Comparison of ENCODE assay signal across 8 cellular contexts in genomic region chr16:2154533-2155090, GRCh38. TPM values are rescaled to one million over a fixed set of nuclear protein-coding genes. Genes with fewer than 3 reads are reported as not detected.
DNase-seq lines count a peak whose midpoint lies in the region; ATAC-seq and TF ChIP-seq lines count a peak whose summit lies in the region.

No MANE protein-coding gene starts in this region.

- intact Hi-C loops in activated CD4-positive, alpha-beta T cell treated with anti-CD3 and anti-CD28 coated beads, Interleukin-2, amount 10 ng/mL, durations not matched to agents 24 days and 14 days (cut with micrococcal nuclease) = loop anchor here (1.0 to 5.0 kb wide), 8 partner anchors 60 to 598 kb away; partner anchors contain the start of genes ATP6V0C, E4F1, ECI1 and NTHL1
- intact Hi-C loops in activated T-helper 1 cell treated with anti-CD3 and anti-CD28 coated beads, Interleukin-12 subunit alpha, Interleukin-12 subunit beta, Interleukin-2, Interleukin-4 antibody, amounts not matched to agents 30 ng/mL and 10 ng/mL and 1 ng/mL, durations not matched to agents 14 hours and 24 hours and 36 hours (cut with micrococcal nuclease) = loop anchor here (1.0 to 5.0 kb wide), 13 partner anchors 18 to 1517 kb away; partner anchors contain the start of genes CCNF, CRAMP1, E4F1 and ECI1
- intact Hi-C loops in stomach (cut with DNase I; ENCODE audit: low total_unique reads) = loop anchor here (5.0 kb wide), 1 partner anchor 132 kb away; no protein-coding TSS in a partner anchor

- TF ChIP-seq POLR2A in stomach (IDR thresholded peaks at IDR 0.05) = no peak

- H3K4me1 ChIP-seq in iPS-18a (ENCODE audit: control insufficient read depth, low read depth, low read length) (peaks cover 29% of the 10 kb centered on the region), stomach (peaks cover 77 to 92% (median 90%) of the 10 kb centered on the region in 4 donors)

- H3K9me3 ChIP-seq in iPS-18a (ENCODE audit: control insufficient read depth, low read depth, low read length) (no peaks in the 10 kb centered on the region), stomach (no peaks in the 10 kb centered on the region)

- WGBS in stomach, 5 donors = 2 to 3% (median 2%) methylated on average over 23 of the region's 23 CpGs

- H3K36me3 ChIP-seq in iPS-18a (ENCODE audit: control insufficient read depth, low read depth, low read length) (peaks cover 20% of the 10 kb centered on the region), stomach (peaks cover 8 to 13% (median 12%) of the 10 kb centered on the region in 4 donors)

- H3K27ac ChIP-seq in iPS-18a (ENCODE audit: low read length) (peak overlapping the region; percentile 83), stomach (peak overlapping the region; percentile 81 to 97 (median 84))

- peaks cover 2% of the 10 kb centered on the region for H3K27me3 Mint-ChIP-seq in activated CD4-positive, alpha-beta T cell treated with anti-CD3 and anti-CD28 coated beads, Interleukin-2, amount 10 ng/mL, durations not matched to agents 24 days and 14 days
- H3K27me3 Mint-ChIP-seq in activated T-helper 1 cell treated with anti-CD3 and anti-CD28 coated beads, Interleukin-12 subunit alpha, Interleukin-12 subunit beta, Interleukin-2, Interleukin-4 antibody, amounts not matched to agents 30 ng/mL and 10 ng/mL and 1 ng/mL, durations not matched to agents 14 hours and 24 hours and 36 hours (ENCODE audit: insufficient read depth) = no peaks in the 10 kb centered on the region

- H3K27ac Mint-ChIP-seq in activated CD4-positive, alpha-beta T cell treated with anti-CD3 and anti-CD28 coated beads, Interleukin-2, amount 10 ng/mL, durations not matched to agents 24 days and 14 days = peak overlapping the region; percentile 92
- peak overlapping the region; percentile 89 for H3K27ac Mint-ChIP-seq in activated T-helper 1 cell treated with anti-CD3 and anti-CD28 coated beads, Interleukin-12 subunit alpha, Interleukin-12 subunit beta, Interleukin-2, Interleukin-4 antibody, amounts not matched to agents 30 ng/mL and 10 ng/mL and 1 ng/mL, durations not matched to agents 14 hours and 24 hours and 36 hours

- H3K27me3 ChIP-seq in iPS-18a (ENCODE audit: control insufficient read depth, insufficient read depth, low read length) (no peaks in the 10 kb centered on the region), stomach (no peaks in the 10 kb centered on the region)

- H3K9ac ChIP-seq in iPS-18a (ENCODE audit: low read length) = peak overlapping the region; percentile 95

- peaks cover 32% of the 10 kb centered on the region for H3K4me1 Mint-ChIP-seq in activated CD4-positive, alpha-beta T cell treated with anti-CD3 and anti-CD28 coated beads, Interleukin-2, amount 10 ng/mL, durations not matched to agents 24 days and 14 days
- H3K4me1 Mint-ChIP-seq in activated T-helper 1 cell treated with anti-CD3 and anti-CD28 coated beads, Interleukin-12 subunit alpha, Interleukin-12 subunit beta, Interleukin-2, Interleukin-4 antibody, amounts not matched to agents 30 ng/mL and 10 ng/mL and 1 ng/mL, durations not matched to agents 14 hours and 24 hours and 36 hours (ENCODE audit: low read depth) = peaks cover 24% of the 10 kb centered on the region

- H3K9me3 Mint-ChIP-seq in activated CD4-positive, alpha-beta T cell treated with anti-CD3 and anti-CD28 coated beads, Interleukin-2, amount 10 ng/mL, durations not matched to agents 24 days and 14 days = no peaks in the 10 kb centered on the region
- H3K9me3 Mint-ChIP-seq in activated T-helper 1 cell treated with anti-CD3 and anti-CD28 coated beads, Interleukin-12 subunit alpha, Interleukin-12 subunit beta, Interleukin-2, Interleukin-4 antibody, amounts not matched to agents 30 ng/mL and 10 ng/mL and 1 ng/mL, durations not matched to agents 14 hours and 24 hours and 36 hours = no peaks in the 10 kb centered on the region

- H3K36me3 Mint-ChIP-seq in activated CD4-positive, alpha-beta T cell treated with anti-CD3 and anti-CD28 coated beads, Interleukin-2, amount 10 ng/mL, durations not matched to agents 24 days and 14 days (ENCODE audit: low read depth) = peaks cover 47% of the 10 kb centered on the region
- peaks cover 28% of the 10 kb centered on the region for H3K36me3 Mint-ChIP-seq in activated T-helper 1 cell treated with anti-CD3 and anti-CD28 coated beads, Interleukin-12 subunit alpha, Interleukin-12 subunit beta, Interleukin-2, Interleukin-4 antibody, amounts not matched to agents 30 ng/mL and 10 ng/mL and 1 ng/mL, durations not matched to agents 14 hours and 24 hours and 36 hours (ENCODE audit: low read depth)

- no peak for TF ChIP-seq EP300 in stomach (IDR thresholded peaks at IDR 0.05)

- no peak for TF ChIP-seq CTCF in stomach (IDR thresholded peaks at IDR 0.05)

- no peak for DNase-seq in activated CD4-positive, alpha-beta T cell treated with anti-CD3 and anti-CD28 coated beads, Interleukin-2, amount 10 ng/mL, durations not matched to agents 24 days and 14 days
- DNase-seq in activated CD4-positive, alpha-beta T cell treated with anti-CD3 and anti-CD28 coated beads for 1 hour = no peak
- no peak for DNase-seq in activated T-helper 1 cell treated with anti-CD3 and anti-CD28 coated beads, Interleukin-12 subunit alpha, Interleukin-12 subunit beta, Interleukin-2, Interleukin-4 antibody, amounts not matched to agents 30 ng/mL and 10 ng/mL and 1 ng/mL, durations not matched to agents 14 hours and 24 hours and 36 hours (ENCODE audit: low spot score)
- DNase-seq in stomach = no peak
- DNase-seq in hippocampal formation (lab: John Stamatoyannopoulos, UW) = no peak
- DNase-seq in iPS-NIHi7 (ENCODE audit: extremely low spot score) = no peak

- ATAC-seq in GM21825 (IDR thresholded peaks at IDR 0.05; ENCODE audit: unreplicated experiment) = no peak

- H3K4me3 ChIP-seq in iPS-18a (ENCODE audit: low read length) = peak overlapping the region; percentile 91
- H3K4me3 ChIP-seq in stomach = peak overlapping the region; percentile 65 to 90 (median 84)

- peak overlapping the region; percentile 92 for H3K4me3 Mint-ChIP-seq in activated CD4-positive, alpha-beta T cell treated with anti-CD3 and anti-CD28 coated beads, Interleukin-2, amount 10 ng/mL, durations not matched to agents 24 days and 14 days
- H3K4me3 Mint-ChIP-seq in activated T-helper 1 cell treated with anti-CD3 and anti-CD28 coated beads, Interleukin-12 subunit alpha, Interleukin-12 subunit beta, Interleukin-2, Interleukin-4 antibody, amounts not matched to agents 30 ng/mL and 10 ng/mL and 1 ng/mL, durations not matched to agents 14 hours and 24 hours and 36 hours = peak overlapping the region; percentile 87

RNA-seq across cellular contexts. Expression of gene TRAF7, which starts 1.0 kb away (rescaled TPM):
- total RNA-seq in activated CD4-positive, alpha-beta T cell treated with anti-CD3 and anti-CD28 coated beads, Interleukin-2, amount 10 ng/mL, durations not matched to agents 24 days and 14 days = 68.7 and 80.3 TPM in 2 replicates
- total RNA-seq in activated T-helper 1 cell treated with anti-CD3 and anti-CD28 coated beads, Interleukin-12 subunit alpha, Interleukin-12 subunit beta, Interleukin-2, Interleukin-4 antibody, amounts not matched to agents 30 ng/mL and 10 ng/mL and 1 ng/mL, durations not matched to agents 14 hours and 24 hours and 36 hours = 70.4 and 73.1 TPM in 2 replicates
- 100 to 1,000 TPM in 1 of 5 donors, 10 to 100 TPM in 4; 20.9 to 204 (median 58.9) TPM for total RNA-seq in stomach
- polyA plus RNA-seq in stomach = 10 to 100 TPM; 27.1 to 39.5 (median 37.3) TPM

RNA-seq across cellular contexts. Expression of gene RAB26, which starts 6.2 kb away (rescaled TPM):
- total RNA-seq in activated CD4-positive, alpha-beta T cell treated with anti-CD3 and anti-CD28 coated beads, Interleukin-2, amount 10 ng/mL, durations not matched to agents 24 days and 14 days = 0.83 and 1.0 TPM in 2 replicates
- 0.24 and 0.70 TPM in 2 replicates for total RNA-seq in activated T-helper 1 cell treated with anti-CD3 and anti-CD28 coated beads, Interleukin-12 subunit alpha, Interleukin-12 subunit beta, Interleukin-2, Interleukin-4 antibody, amounts not matched to agents 30 ng/mL and 10 ng/mL and 1 ng/mL, durations not matched to agents 14 hours and 24 hours and 36 hours
- total RNA-seq in stomach = 100 to 1,000 TPM in 1 of 5 donors, 10 to 100 TPM in 1, not detected in 3; 27.2 to 114 TPM
- 10 to 100 TPM; 15.1 to 63.4 (median 20.3) TPM for polyA plus RNA-seq in stomach

RNA-seq across cellular contexts. Expression of gene PKD1, which starts 18.9 kb away (rescaled TPM):
- total RNA-seq in activated CD4-positive, alpha-beta T cell treated with anti-CD3 and anti-CD28 coated beads, Interleukin-2, amount 10 ng/mL, durations not matched to agents 24 days and 14 days = 91.4 and 93.3 TPM in 2 replicates
- total RNA-seq in activated T-helper 1 cell treated with anti-CD3 and anti-CD28 coated beads, Interleukin-12 subunit alpha, Interleukin-12 subunit beta, Interleukin-2, Interleukin-4 antibody, amounts not matched to agents 30 ng/mL and 10 ng/mL and 1 ng/mL, durations not matched to agents 14 hours and 24 hours and 36 hours = 92.5 and 104 TPM in 2 replicates
- 100 to 1,000 TPM in 3 of 5 donors, 10 to 100 TPM in 2; 88.5 to 776 (median 459) TPM for total RNA-seq in stomach
- polyA plus RNA-seq in stomach = 10 to 100 TPM; 10.4 to 58.9 (median 22.7) TPM

RNA-seq across cellular contexts. Expression of gene CASKIN1, which starts 41.8 kb away (rescaled TPM):
- total RNA-seq in activated CD4-positive, alpha-beta T cell treated with anti-CD3 and anti-CD28 coated beads, Interleukin-2, amount 10 ng/mL, durations not matched to agents 24 days and 14 days = 2.2 and 2.3 TPM in 2 replicates
- total RNA-seq in activated T-helper 1 cell treated with anti-CD3 and anti-CD28 coated beads, Interleukin-12 subunit alpha, Interleukin-12 subunit beta, Interleukin-2, Interleukin-4 antibody, amounts not matched to agents 30 ng/mL and 10 ng/mL and 1 ng/mL, durations not matched to agents 14 hours and 24 hours and 36 hours = 1.0 and 1.2 TPM in 2 replicates
- under 1 TPM in 1 of 5 donors, not detected in 4; 0.73 TPM for total RNA-seq in stomach
- polyA plus RNA-seq in stomach = under 1 TPM; 0.15 to 0.55 (median 0.19) TPM

RNA-seq across cellular contexts. Expression of gene MLST8, which starts 50.6 kb away (rescaled TPM):
- 65.2 and 70.3 TPM in 2 replicates for total RNA-seq in activated CD4-positive, alpha-beta T cell treated with anti-CD3 and anti-CD28 coated beads, Interleukin-2, amount 10 ng/mL, durations not matched to agents 24 days and 14 days
- total RNA-seq in activated T-helper 1 cell treated with anti-CD3 and anti-CD28 coated beads, Interleukin-12 subunit alpha, Interleukin-12 subunit beta, Interleukin-2, Interleukin-4 antibody, amounts not matched to agents 30 ng/mL and 10 ng/mL and 1 ng/mL, durations not matched to agents 14 hours and 24 hours and 36 hours = 57.0 and 61.9 TPM in 2 replicates
- 100 to 1,000 TPM in 1 of 5 donors, 10 to 100 TPM in 3, 1 to 10 TPM in 1; 7.5 to 235 (median 56.2) TPM for total RNA-seq in stomach
- polyA plus RNA-seq in stomach = 10 to 100 TPM; 46.8 to 68.1 (median 55.3) TPM
